ENCODE assay signal across 24 cellular contexts in the genomic region with DNA sequence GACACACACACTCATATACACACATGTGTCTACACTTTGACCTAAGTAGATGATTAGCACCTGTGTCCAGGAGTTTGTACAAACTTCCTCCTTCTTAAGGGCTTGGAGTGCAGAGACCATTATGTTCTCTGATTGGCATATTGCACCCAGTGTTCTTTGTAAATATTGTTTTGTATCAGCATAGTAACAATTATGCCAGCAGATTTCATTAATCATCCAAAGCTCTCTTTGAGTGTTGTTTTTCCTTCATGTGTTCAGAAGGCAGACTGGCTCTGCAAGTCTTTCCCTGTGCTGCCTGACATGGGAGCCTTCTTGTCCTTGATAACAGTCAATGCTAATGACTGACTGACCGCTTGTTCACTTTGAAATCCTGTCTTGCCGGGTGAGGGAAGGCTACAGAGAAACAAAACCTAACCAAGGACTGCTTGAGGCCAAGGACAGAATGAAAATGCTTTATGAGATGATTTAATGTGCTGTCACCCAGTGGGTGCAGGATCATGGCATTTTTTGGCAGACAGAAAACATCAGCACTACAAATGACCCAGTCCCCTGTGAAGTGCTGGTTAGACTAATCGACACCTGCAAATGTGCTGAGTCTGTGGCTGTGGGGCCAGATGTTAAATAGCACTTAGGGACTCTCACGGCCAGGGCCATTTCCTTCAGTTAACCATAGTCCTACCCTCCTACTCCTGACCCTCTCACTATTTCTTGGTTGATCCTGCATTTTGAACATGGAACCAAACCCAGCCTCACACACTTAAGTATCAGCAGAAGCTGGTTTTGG. TPM values are rescaled to one million over a fixed set of nuclear protein-coding genes. Genes with fewer than 3 reads are reported as not detected.
A peak's percentile ranks its signal among the peaks of the same experiment; 100 is the strongest.
DNase-seq lines count a peak whose midpoint lies in the region; ATAC-seq and TF ChIP-seq lines count a peak whose summit lies in the region.
"Had no signal": no experiment of that assay in that cellular context is flagged by ENCODE, and none has a peak within 500 bp of the region (broad histone marks: within the 10 kb centered on the region; RNA-seq: fewer than 3 reads in every experiment).

No MANE protein-coding gene starts in this region.

- TF ChIP-seq CTCF in Peyer's patch (IDR thresholded peaks at IDR 0.05) (no peak), mesothelial cell of epicardium (IDR thresholded peaks at IDR 0.05; ENCODE audit: unreplicated experiment) (no peak)

- H3K4me1 Mint-ChIP-seq in mesothelial cell of epicardium = peaks cover 72% of the 10 kb centered on the region
- H3K4me1 Mint-ChIP-seq in activated naive CD8-positive, alpha-beta T cell treated with anti-CD3 and anti-CD28 coated beads, Interleukin-2, amount 50 U/mL, for 24 hours = peaks cover 13% of the 10 kb centered on the region
- H3K4me1 Mint-ChIP-seq in activated CD8-positive, alpha-beta T cell treated with anti-CD3 and anti-CD28 coated beads, Interleukin-2, amount 10 ng/mL, durations not matched to agents 7 days and 5 days (ENCODE audit: low read depth) = peaks cover 9% of the 10 kb centered on the region

- peaks cover 0 to 11% of the 10 kb centered on the region in 2 donors for H3K27me3 ChIP-seq in Peyer's patch
- H3K27me3 ChIP-seq: ovary had no signal

- H3K9me3 Mint-ChIP-seq in mesothelial cell of epicardium = no peaks in the 10 kb centered on the region
- H3K9me3 Mint-ChIP-seq in activated naive CD8-positive, alpha-beta T cell treated with anti-CD3 and anti-CD28 coated beads, Interleukin-2, amount 50 U/mL, for 24 hours = no peaks in the 10 kb centered on the region
- H3K9me3 Mint-ChIP-seq in activated CD8-positive, alpha-beta T cell treated with anti-CD3 and anti-CD28 coated beads, Interleukin-2, amount 10 ng/mL, durations not matched to agents 7 days and 5 days (ENCODE audit: insufficient read depth) = no peaks in the 10 kb centered on the region
- H3K9me3 Mint-ChIP-seq: activated CD4-positive, alpha-beta memory T cell treated with anti-CD3 and anti-CD28 coated beads for 36 hours; nephron had no signal

- CTCF ChIA-PET in activated CD8-positive, alpha-beta T cell treated with anti-CD3 and anti-CD28 coated beads, Interleukin-2, amount 10 ng/mL, durations not matched to agents 7 days and 5 days (lab: Charles Lee) = no interaction called here

- no peaks in the 10 kb centered on the region for H3K36me3 ChIP-seq in Peyer's patch
- H3K36me3 ChIP-seq: adrenal gland, cardiac muscle cell, ovary had no signal

- DNase-seq in DMS53 (lab: John Stamatoyannopoulos, UW) (peak; percentile 54), NCI-H1417 (lab: John Stamatoyannopoulos, UW) (peak in 2 of 3 experiments; percentile 65 to 91), Peyer's patch (no peak), mesothelial cell of epicardium (ENCODE audit: low spot score in 2 of 2, unreplicated experiment in 2 of 2) (no peak), foreskin melanocyte (no peak)
- DNase-seq in activated naive CD8-positive, alpha-beta T cell treated with anti-CD3 and anti-CD28 coated beads, Interleukin-2, amount 50 U/mL, for 24 hours = no peak
- DNase-seq in activated CD8-positive, alpha-beta T cell treated with anti-CD3 and anti-CD28 coated beads, Interleukin-2, amount 10 ng/mL, durations not matched to agents 7 days and 5 days = no peak
- DNase-seq: activated CD4-positive, alpha-beta memory T cell treated with anti-CD3 and anti-CD28 coated beads for 36 hours; activated CD4-positive, CD25-positive, alpha-beta regulatory T cell; activated gamma-delta T cell treated with Interleukin-2 at 50 U/mL for 16 hours; adrenal gland; cortex of kidney; head of caudate nucleus; NCI-H187; NCI-H226; ovary; stimulated activated CD4-positive, alpha-beta T cell treated with anti-CD3 and anti-CD28 coated beads, Interleukin-15, amount 100 ng/mL, for 24 hours had no signal

- peaks cover 59% of the 10 kb centered on the region for H3K27me3 Mint-ChIP-seq in mesothelial cell of epicardium (ENCODE audit: low read depth)
- H3K27me3 Mint-ChIP-seq in activated naive CD8-positive, alpha-beta T cell treated with anti-CD3 and anti-CD28 coated beads, Interleukin-2, amount 50 U/mL, for 24 hours = peaks cover 80% of the 10 kb centered on the region
- H3K27me3 Mint-ChIP-seq in activated CD8-positive, alpha-beta T cell treated with anti-CD3 and anti-CD28 coated beads, Interleukin-2, amount 10 ng/mL, durations not matched to agents 7 days and 5 days (ENCODE audit: low read depth) = peaks cover 68% of the 10 kb centered on the region

- TF ChIP-seq POLR2A in Peyer's patch (IDR thresholded peaks at IDR 0.05) = peak in 1 of 2 donors; percentile 15

- peaks cover 0 to 22% (median 3%) of the 10 kb centered on the region in 4 donors for H3K4me1 ChIP-seq in Peyer's patch

- no peaks in the 10 kb centered on the region for H3K36me3 Mint-ChIP-seq in mesothelial cell of epicardium
- no peaks in the 10 kb centered on the region for H3K36me3 Mint-ChIP-seq in activated naive CD8-positive, alpha-beta T cell treated with anti-CD3 and anti-CD28 coated beads, Interleukin-2, amount 50 U/mL, for 24 hours (ENCODE audit: low read depth)
- H3K36me3 Mint-ChIP-seq in activated CD8-positive, alpha-beta T cell treated with anti-CD3 and anti-CD28 coated beads, Interleukin-2, amount 10 ng/mL, durations not matched to agents 7 days and 5 days (ENCODE audit: low read depth) = no peaks in the 10 kb centered on the region
- H3K36me3 Mint-ChIP-seq: activated CD4-positive, alpha-beta memory T cell treated with anti-CD3 and anti-CD28 coated beads for 36 hours; CD14-positive monocyte had no signal

- POLR2A ChIA-PET in activated CD8-positive, alpha-beta T cell treated with anti-CD3 and anti-CD28 coated beads, Interleukin-2, amount 10 ng/mL, durations not matched to agents 7 days and 5 days (lab: Charles Lee) = no interaction called here

- H3K27ac Mint-ChIP-seq in mesothelial cell of epicardium = peak overlapping the region; percentile 58
- H3K27ac Mint-ChIP-seq in activated naive CD8-positive, alpha-beta T cell treated with anti-CD3 and anti-CD28 coated beads, Interleukin-2, amount 50 U/mL, for 24 hours = no peak overlapping the region
- H3K27ac Mint-ChIP-seq in activated CD8-positive, alpha-beta T cell treated with anti-CD3 and anti-CD28 coated beads, Interleukin-2, amount 10 ng/mL, durations not matched to agents 7 days and 5 days = no peak overlapping the region
- H3K27ac Mint-ChIP-seq: activated CD4-positive, alpha-beta memory T cell treated with anti-CD3 and anti-CD28 coated beads for 36 hours; CD14-positive monocyte; nephron had no signal

- H3K27ac ChIP-seq in Peyer's patch = peak overlapping the region in 3 of 4 donors; percentile 51 to 88 (median 81)
- H3K27ac ChIP-seq: adrenal gland, cardiac muscle cell, ovary had no signal

- no peak overlapping the region for H3K4me3 Mint-ChIP-seq in mesothelial cell of epicardium
- no peak overlapping the region for H3K4me3 Mint-ChIP-seq in activated naive CD8-positive, alpha-beta T cell treated with anti-CD3 and anti-CD28 coated beads, Interleukin-2, amount 50 U/mL, for 24 hours
- H3K4me3 Mint-ChIP-seq in activated CD8-positive, alpha-beta T cell treated with anti-CD3 and anti-CD28 coated beads, Interleukin-2, amount 10 ng/mL, durations not matched to agents 7 days and 5 days = no peak overlapping the region
- H3K4me3 Mint-ChIP-seq: activated CD4-positive, alpha-beta memory T cell treated with anti-CD3 and anti-CD28 coated beads for 36 hours; nephron had no signal

- no peak overlapping the region for H3K4me3 ChIP-seq in Peyer's patch
- H3K4me3 ChIP-seq: adrenal gland, cardiac muscle cell, K562, ovary had no signal

- no peak for ATAC-seq in activated naive CD8-positive, alpha-beta T cell treated with anti-CD3 and anti-CD28 coated beads, Interleukin-2, amount 50 U/mL, for 24 hours
- ATAC-seq in HG02885 (IDR thresholded peaks at IDR 0.05; ENCODE audit: poor library complexity, unreplicated experiment) = no peak
- ATAC-seq in activated CD8-positive, alpha-beta T cell treated with anti-CD3 and anti-CD28 coated beads, Interleukin-2, amount 10 ng/mL, durations not matched to agents 7 days and 5 days = no peak
- ATAC-seq: K562, left lobe of liver, sciatic nerve had no signal

- no peaks in the 10 kb centered on the region for H3K9me3 ChIP-seq in Peyer's patch
- H3K9me3 ChIP-seq: adrenal gland, ovary had no signal

RNA-seq across cellular contexts. Expression of gene BARX2, which starts 6.6 kb away (rescaled TPM):
- total RNA-seq in Peyer's patch = 10 to 100 TPM in 3 of 4 donors, 1 to 10 TPM in 1; 1.7 to 19.8 (median 15.7) TPM
- 59.8 to 73.5 TPM (median 69.9 TPM) in 3 replicates for total RNA-seq in mesothelial cell of epicardium
- total RNA-seq in activated CD8-positive, alpha-beta T cell treated with anti-CD3 and anti-CD28 coated beads, Interleukin-2, amount 10 ng/mL, durations not matched to agents 7 days and 5 days = not detected
- total RNA-seq: adrenal gland, K562, left lobe of liver, sciatic nerve had no signal

Comparison
In these comparisons a context has a peak if more than half of its experiments do, and no peak if none do; other contexts are left out.
1. DNase-seq: peak in DMS53 (single experiment) and NCI-H1417 (2 of 3); none in Peyer's patch (0 of 3), mesothelial cell of epicardium (0 of 2), activated naive CD8-positive, alpha-beta T cell treated with anti-CD3 and anti-CD28 coated beads, Interleukin-2, amount 50 U/mL, for 24 hours (single experiment), activated CD8-positive, alpha-beta T cell treated with anti-CD3 and anti-CD28 coated beads, Interleukin-2, amount 10 ng/mL, durations not matched to agents 7 days and 5 days (single experiment) and foreskin melanocyte (single experiment).